Comparison of ENCODE assay signal across 7 cellular contexts in genomic region chr7:149854611-149855367, GRCh38. TPM values are rescaled to one million over a fixed set of nuclear protein-coding genes. Genes with fewer than 3 reads are reported as not detected.
DNase-seq lines count a peak whose midpoint lies in the region; ATAC-seq, FAIRE-seq and TF ChIP-seq lines count a peak whose summit lies in the region.

No MANE protein-coding gene starts in this region.

- no peaks in the 10 kb centered on the region for H3K27me3 Mint-ChIP-seq in activated naive CD8-positive, alpha-beta T cell treated with anti-CD3 and anti-CD28 coated beads for 36 hours

- no peak for TF ChIP-seq POLR2A in H54 (IDR thresholded peaks at IDR 0.05; ENCODE audit: low read depth, low read length)

- no peak overlapping the region for H3K4me3 Mint-ChIP-seq in activated naive CD8-positive, alpha-beta T cell treated with anti-CD3 and anti-CD28 coated beads for 36 hours

- peaks cover 53% of the 10 kb centered on the region for H3K4me1 Mint-ChIP-seq in activated naive CD8-positive, alpha-beta T cell treated with anti-CD3 and anti-CD28 coated beads for 36 hours

- FAIRE-seq in H54 (lab: Jason Lieb, UNC): no peak
- peak; percentile 51 for FAIRE-seq in islet of Langerhans (lab: Jason Lieb, UNC)

- H3K36me3 Mint-ChIP-seq in activated naive CD8-positive, alpha-beta T cell treated with anti-CD3 and anti-CD28 coated beads for 36 hours: peaks cover 2% of the 10 kb centered on the region

- ATAC-seq in GM21528 (IDR thresholded peaks at IDR 0.05; ENCODE audit: low FRiP score, unreplicated experiment): no peak

- H3K9me3 Mint-ChIP-seq in activated naive CD8-positive, alpha-beta T cell treated with anti-CD3 and anti-CD28 coated beads for 36 hours: no peaks in the 10 kb centered on the region

- DNase-seq in H54 (ENCODE audit: insufficient read length, low spot score): peak; percentile 55
- DNase-seq in NCI-H2081 treated with DMSO at 0.1 percent for 48 hours (lab: John Stamatoyannopoulos, UW): peak; percentile 93
- DNase-seq in activated naive CD8-positive, alpha-beta T cell treated with anti-CD3 and anti-CD28 coated beads for 36 hours: no peak
- DNase-seq in effector CD8-positive, alpha-beta T cell (lab: John Stamatoyannopoulos, UW): no peak
- no peak for DNase-seq in NOMO-1 treated with dmso at 0.1 percent for 144 hours (lab: John Stamatoyannopoulos, UW; ENCODE audit: unreplicated experiment)

- peak overlapping the region; percentile 72 for H3K27ac Mint-ChIP-seq in activated naive CD8-positive, alpha-beta T cell treated with anti-CD3 and anti-CD28 coated beads for 36 hours

RNA-seq across cellular contexts. Expression of gene ZNF862, which starts 16.6 kb away (rescaled TPM):
- 1 to 10 TPM; 5.9 to 7.0 TPM for total RNA-seq in activated naive CD8-positive, alpha-beta T cell treated with anti-CD3 and anti-CD28 coated beads for 36 hours

RNA-seq across cellular contexts. Expression of gene ATP6V0E2, which starts 19.0 kb away (rescaled TPM):
- 10 to 100 TPM; 59.2 to 64.0 TPM for total RNA-seq in activated naive CD8-positive, alpha-beta T cell treated with anti-CD3 and anti-CD28 coated beads for 36 hours

Comparison
In these comparisons a context has a peak if more than half of its experiments do, and no peak if none do; other contexts are left out.
1. DNase-seq: peak in H54 (single experiment) and NCI-H2081 treated with DMSO at 0.1 percent for 48 hours (single experiment); none in activated naive CD8-positive, alpha-beta T cell treated with anti-CD3 and anti-CD28 coated beads for 36 hours (single experiment), effector CD8-positive, alpha-beta T cell (single experiment) and NOMO-1 treated with dmso at 0.1 percent for 144 hours (single experiment).